Comparison of ENCODE assay signal across 17 cellular contexts in genomic region chr12:6582196-6582595, GRCh38. TPM values are rescaled to one million over a fixed set of nuclear protein-coding genes. Genes with fewer than 3 reads are reported as not detected.
DNase-seq lines count a peak whose midpoint lies in the region; ATAC-seq, FAIRE-seq and TF ChIP-seq lines count a peak whose summit lies in the region.
"Had no signal": no experiment of that assay in that cellular context is flagged by ENCODE, and none has a peak within 500 bp of the region (broad histone marks: within the 10 kb centered on the region; RNA-seq: fewer than 3 reads in every experiment).

No MANE protein-coding gene starts in this region.

- H3K36me3 Mint-ChIP-seq in stimulated activated effector memory CD8-positive, alpha-beta T cell treated with anti-CD3 and anti-CD28 coated beads, Interleukin-12 subunit alpha, Interleukin-12 subunit beta, amount 100 ng/mL, for 72 hours: peaks cover 100% of the 10 kb centered on the region

- H3K4me3 Mint-ChIP-seq in stimulated activated effector memory CD8-positive, alpha-beta T cell treated with anti-CD3 and anti-CD28 coated beads, Interleukin-12 subunit alpha, Interleukin-12 subunit beta, amount 100 ng/mL, for 72 hours: no peak overlapping the region

- no peaks in the 10 kb centered on the region for H4K20me1 ChIP-seq in PC-3 (ENCODE audit: low read length)

- DNase-seq in left ventricle myocardium inferior (no peak), heart right ventricle (no peak), PC-3 (no peak), fibroblast of pulmonary artery (ENCODE audit: low read depth) (no peak), vagina (ENCODE audit: extremely low spot score in 2 of 2) (no peak), NCI-H2081 (lab: John Stamatoyannopoulos, UW) (no peak), H54 (ENCODE audit: insufficient read length, low spot score) (no peak)
- no peak for DNase-seq in stimulated activated effector memory CD8-positive, alpha-beta T cell treated with anti-CD3 and anti-CD28 coated beads, Interleukin-12 subunit alpha, Interleukin-12 subunit beta, amount 100 ng/mL, for 72 hours (ENCODE audit: low spot score in 2 of 2)
- DNase-seq: activated CD8-positive, alpha-beta memory T cell treated with anti-CD3 and anti-CD28 coated beads, Interleukin-2, amount 50 U/mL, for 48 hours; anterior cingulate cortex; effector CD4-positive, alpha-beta T cell; EL; hippocampal formation; mammary epithelial cell; RPMI8226; stimulated activated CD4-positive, alpha-beta T cell treated with anti-CD3 and anti-CD28 coated beads, Interleukin-2, amount 100 ng/mL, for 24 hours had no signal

- TF ChIP-seq POLR2A in vagina (IDR thresholded peaks at IDR 0.05) (no peak), H54 (IDR thresholded peaks at IDR 0.05; ENCODE audit: low read depth, low read length) (no peak)

- H3K27me3 ChIP-seq in left ventricle myocardium inferior (ENCODE audit: low read depth): no peaks in the 10 kb centered on the region
- no peaks in the 10 kb centered on the region for H3K27me3 ChIP-seq in heart right ventricle
- no peaks in the 10 kb centered on the region for H3K27me3 ChIP-seq in PC-3 (ENCODE audit: low read length)
- no peaks in the 10 kb centered on the region for H3K27me3 ChIP-seq in vagina
- H3K27me3 ChIP-seq: BLaER1 treated with 17β-estradiol and CSF1 and Interleukin-3, amounts not matched to agents 10 nM and 100 nM had no signal

- H3K27ac ChIP-seq in left ventricle myocardium inferior (replicated peaks) (no peak overlapping the region), heart right ventricle (no peak overlapping the region), PC-3 (ENCODE audit: low read length) (no peak overlapping the region), vagina (no peak overlapping the region)
- H3K27ac ChIP-seq: BLaER1 treated with 17β-estradiol and CSF1 and Interleukin-3, amounts not matched to agents 10 nM and 100 nM had no signal

- no peaks in the 10 kb centered on the region for H3K9me3 Mint-ChIP-seq in stimulated activated effector memory CD8-positive, alpha-beta T cell treated with anti-CD3 and anti-CD28 coated beads, Interleukin-12 subunit alpha, Interleukin-12 subunit beta, amount 100 ng/mL, for 72 hours

- H3K4me2 ChIP-seq in PC-3 (ENCODE audit: low read length): no peak overlapping the region
- H3K4me2 ChIP-seq: BLaER1 treated with 17β-estradiol and CSF1 and Interleukin-3, amounts not matched to agents 10 nM and 100 nM had no signal

- TF ChIP-seq CTCF in left ventricle myocardium inferior (IDR thresholded peaks at IDR 0.05; ENCODE audit: borderline replicate concordance) (peak; percentile 11), heart right ventricle (IDR thresholded peaks at IDR 0.05) (peak in 1 of 9 donors; percentile 22), PC-3 (conservative IDR thresholded peaks at IDR 0.05; ENCODE audit: low read depth, low read length) (peak; percentile 29; the same call in 1 of the 2 replicates), fibroblast of pulmonary artery (IDR thresholded peaks at IDR 0.05; ENCODE audit: low read length, missing control alignments) (peak; percentile 23), vagina (IDR thresholded peaks at IDR 0.05) (no peak)

- H3K4me1 Mint-ChIP-seq in stimulated activated effector memory CD8-positive, alpha-beta T cell treated with anti-CD3 and anti-CD28 coated beads, Interleukin-12 subunit alpha, Interleukin-12 subunit beta, amount 100 ng/mL, for 72 hours: peaks cover 11% of the 10 kb centered on the region

- no peak overlapping the region for H3K9ac ChIP-seq in PC-3 (ENCODE audit: low read length)
- H3K9ac ChIP-seq: BLaER1 treated with 17β-estradiol and CSF1 and Interleukin-3, amounts not matched to agents 10 nM and 100 nM had no signal

- H3F3A ChIP-seq in PC-3 (ENCODE audit: low read length, unreplicated experiment): no peaks in the 10 kb centered on the region

- H3K9me3 ChIP-seq in left ventricle myocardium inferior (replicated peaks) (no peaks in the 10 kb centered on the region), heart right ventricle (no peaks in the 10 kb centered on the region), PC-3 (ENCODE audit: low read length) (no peaks in the 10 kb centered on the region), vagina (no peaks in the 10 kb centered on the region)
- H3K9me3 ChIP-seq: BLaER1 treated with 17β-estradiol and CSF1 and Interleukin-3, amounts not matched to agents 10 nM and 100 nM had no signal

- H3K9me2 ChIP-seq in PC-3 (replicated peaks; ENCODE audit: low read length): no peaks in the 10 kb centered on the region

- no peaks in the 10 kb centered on the region for H3K79me2 ChIP-seq in PC-3 (ENCODE audit: low read length)

- POLR2A ChIA-PET in PC-3 (lab: Charles Lee; ENCODE audit: unreplicated experiment): no interaction called here

- H3K27ac Mint-ChIP-seq in stimulated activated effector memory CD8-positive, alpha-beta T cell treated with anti-CD3 and anti-CD28 coated beads, Interleukin-12 subunit alpha, Interleukin-12 subunit beta, amount 100 ng/mL, for 72 hours: peak overlapping the region; percentile 37

- H3K36me3 ChIP-seq in left ventricle myocardium inferior: peaks cover 99% of the 10 kb centered on the region
- H3K36me3 ChIP-seq in heart right ventricle: peaks cover 5 to 100% (median 95%) of the 10 kb centered on the region in 9 donors
- peaks cover 57% of the 10 kb centered on the region for H3K36me3 ChIP-seq in PC-3 (ENCODE audit: low read depth, low read length)
- H3K36me3 ChIP-seq in vagina: peaks cover 7 to 96% of the 10 kb centered on the region in 2 donors

- no TSS peak for BruUV-seq in PC-3 (replicated peaks; lab: Mats Ljungman, UMichigan)

- no peak overlapping the region for H3K4me3 ChIP-seq in left ventricle myocardium inferior
- H3K4me3 ChIP-seq in heart right ventricle: no peak overlapping the region
- H3K4me3 ChIP-seq in PC-3 (ENCODE audit: low read length): no peak overlapping the region
- H3K4me3 ChIP-seq in fibroblast of pulmonary artery (replicated peaks; ENCODE audit: low read depth, low read length): no peak overlapping the region
- no peak overlapping the region for H3K4me3 ChIP-seq in vagina
- H3K4me3 ChIP-seq: BLaER1 treated with 17β-estradiol and CSF1 and Interleukin-3, amounts not matched to agents 10 nM and 100 nM had no signal

- FAIRE-seq in H54 (lab: Jason Lieb, UNC): no peak

- ATAC-seq in heart right ventricle: no peak
- no peak; the same call in 1 of the 2 replicates for ATAC-seq in PC-3
- no peak for ATAC-seq in stimulated activated effector memory CD8-positive, alpha-beta T cell treated with anti-CD3 and anti-CD28 coated beads, Interleukin-12 subunit alpha, Interleukin-12 subunit beta, amount 100 ng/mL, for 72 hours

- 68 to 69% methylated on average over 6 of the region's 6 CpGs for WGBS in heart right ventricle, 2 donors

- intact Hi-C loops in left ventricle myocardium inferior (cut with micrococcal nuclease) (no loop called here), heart right ventricle (cut with DNase I) (no loop called here), PC-3 (cut with micrococcal nuclease) (no loop called here), vagina (cut with DNase I) (no loop called here)

- H2AFZ ChIP-seq in PC-3 (ENCODE audit: low read length): no peak overlapping the region

- CTCF ChIA-PET in PC-3 (lab: Charles Lee): no interaction called here

- H3K4me1 ChIP-seq in left ventricle myocardium inferior (no peaks in the 10 kb centered on the region), heart right ventricle (no peaks in the 10 kb centered on the region), PC-3 (ENCODE audit: insufficient read depth, low read length) (no peaks in the 10 kb centered on the region), vagina (no peaks in the 10 kb centered on the region)
- H3K4me1 ChIP-seq: BLaER1 treated with 17β-estradiol and CSF1 and Interleukin-3, amounts not matched to agents 10 nM and 100 nM had no signal

RNA-seq across cellular contexts. Expression of gene NOP2, which starts 14.1 kb away (rescaled TPM):
- 15.3 TPM for total RNA-seq in left ventricle myocardium inferior
- total RNA-seq in heart right ventricle: 10 to 100 TPM; 11.1 to 29.2 (median 15.3) TPM
- polyA plus RNA-seq in heart right ventricle: 10 to 100 TPM; 18.5 to 31.1 TPM
- 63.3 and 83.8 TPM in 2 replicates for total RNA-seq in PC-3 (2014; rRNA removed)
- total RNA-seq in vagina: 43.0 TPM

RNA-seq across cellular contexts. Expression of gene CHD4, which starts 25.0 kb away (rescaled TPM):
- total RNA-seq in left ventricle myocardium inferior (151 TPM), heart right ventricle (100 to 1,000 TPM; 125 to 201 (median 153) TPM), PC-3 (2014; rRNA removed) (216 and 231 TPM in 2 replicates), vagina (152 TPM)
- polyA plus RNA-seq in heart right ventricle: 100 to 1,000 TPM; 129 to 265 TPM

RNA-seq across cellular contexts. Expression of gene IFFO1, which starts 26.4 kb away (rescaled TPM):
- total RNA-seq in left ventricle myocardium inferior: 14.4 TPM
- 10 to 100 TPM; 10.5 to 21.6 (median 17.3) TPM for total RNA-seq in heart right ventricle
- 10 to 100 TPM; 14.3 to 30.5 TPM for polyA plus RNA-seq in heart right ventricle
- total RNA-seq in PC-3 (2014; rRNA removed): 0.11 and 1.0 TPM in 2 replicates
- 21.1 TPM for total RNA-seq in vagina

RNA-seq across cellular contexts. Expression of gene GAPDH, which starts 47.9 kb away (rescaled TPM):
- total RNA-seq in left ventricle myocardium inferior (4,161 TPM), heart right ventricle (1,000 to 10,000 TPM; 4,081 to 7,888 (median 4,666) TPM), PC-3 (2014; rRNA removed) (6,976 and 7,326 TPM in 2 replicates), vagina (2,297 TPM)
- polyA plus RNA-seq in heart right ventricle: 1,000 to 10,000 TPM; 5,840 to 6,426 TPM

RNA-seq across cellular contexts. Expression of gene LPAR5, which starts 53.6 kb away (rescaled TPM):
- total RNA-seq in left ventricle myocardium inferior (7.0 TPM), heart right ventricle (10 to 100 TPM in 1 of 10 donors, 1 to 10 TPM in 9; 2.1 to 10.0 (median 4.4) TPM), PC-3 (2014; rRNA removed) (2.3 and 4.3 TPM in 2 replicates), vagina (7.4 TPM)
- polyA plus RNA-seq in heart right ventricle: 1 to 10 TPM; 1.7 to 4.4 TPM

Comparison
In these comparisons a context has a peak if more than half of its experiments do, and no peak if none do; other contexts are left out.
1. CTCF ChIP-seq: peak in left ventricle myocardium inferior (single experiment), PC-3 (single experiment) and fibroblast of pulmonary artery (single experiment); none in vagina (0 of 3).